20 cellular contexts compared by ENCODE assay signal in genomic region chr1:29638281-29638680, GRCh38.
"Had no signal": no experiment of that assay in that cellular context is flagged by ENCODE, and none has a peak within 500 bp of the region (broad histone marks: within the 10 kb centered on the region; RNA-seq: fewer than 3 reads in every experiment).

No MANE protein-coding gene starts in this region.

- H3K27me3 ChIP-seq: pancreas had no signal

- H3K9me3 Mint-ChIP-seq: stimulated activated naive CD8-positive, alpha-beta T cell treated with anti-CD3 and anti-CD28 coated beads, Interleukin-15, amount 100 ng/mL, for 72 hours; T-helper 2 cell treated with Interferon-gamma antibody and Interleukin-4, amounts not matched to agents 5 μg/mL and 100 μg/mL, for 36 hours had no signal

- H3K4me1 ChIP-seq: left lung, pancreas, suprapubic skin, transverse colon had no signal

- DNase-seq: activated B cell treated with CpG ODN at 0.5 μM for 24 hours; activated CD4-positive, alpha-beta T cell treated with anti-CD3 and anti-CD28 coated beads for 48 hours; activated naive CD4-positive, alpha-beta T cell treated with Interleukin-2 at 50 U/mL for 16 hours; activated T-cell treated with anti-CD3 and anti-CD28 coated beads for 4 hours; anterior cingulate cortex; caudate nucleus; dorsolateral prefrontal cortex; hypothalamus; kidney; left lung; mucosa of descending colon; naive thymus-derived CD4-positive, alpha-beta T cell; pancreas; stimulated activated CD4-positive, alpha-beta T cell treated with anti-CD3 and anti-CD28 coated beads, Interleukin-4, amount 100 ng/mL, for 1 hour; stimulated activated naive CD8-positive, alpha-beta T cell treated with anti-CD3 and anti-CD28 coated beads, Interleukin-15, amount 100 ng/mL, for 72 hours; transverse colon had no signal

- H3K36me3 Mint-ChIP-seq: brain; naive thymus-derived CD4-positive, alpha-beta T cell had no signal

- H3K4me3 ChIP-seq: dorsolateral prefrontal cortex, left lung, mucosa of descending colon, pancreas, smooth muscle cell, suprapubic skin, transverse colon had no signal

- H3K4me1 Mint-ChIP-seq: activated B cell treated with CpG ODN at 0.5 μM for 24 hours; naive thymus-derived CD4-positive, alpha-beta T cell; stimulated activated naive CD8-positive, alpha-beta T cell treated with anti-CD3 and anti-CD28 coated beads, Interleukin-15, amount 100 ng/mL, for 72 hours had no signal

- H3K27ac Mint-ChIP-seq: activated B cell treated with CpG ODN at 0.5 μM for 24 hours; brain; naive thymus-derived CD4-positive, alpha-beta T cell; stimulated activated naive CD8-positive, alpha-beta T cell treated with anti-CD3 and anti-CD28 coated beads, Interleukin-15, amount 100 ng/mL, for 72 hours; T-helper 2 cell treated with Interferon-gamma antibody and Interleukin-4, amounts not matched to agents 5 μg/mL and 100 μg/mL, for 36 hours had no signal

- H3K9me3 ChIP-seq: left lung, mucosa of descending colon, pancreas, suprapubic skin, transverse colon had no signal

- H3K36me3 ChIP-seq: left lung, pancreas, suprapubic skin, transverse colon had no signal

- H3K4me3 Mint-ChIP-seq: activated B cell treated with CpG ODN at 0.5 μM for 24 hours; brain; naive thymus-derived CD4-positive, alpha-beta T cell; stimulated activated naive CD8-positive, alpha-beta T cell treated with anti-CD3 and anti-CD28 coated beads, Interleukin-15, amount 100 ng/mL, for 72 hours; T-helper 2 cell treated with Interferon-gamma antibody and Interleukin-4, amounts not matched to agents 5 μg/mL and 100 μg/mL, for 36 hours had no signal

- H3K27ac ChIP-seq: dorsolateral prefrontal cortex, left lung, pancreas, suprapubic skin, transverse colon had no signal
